1 cellular context compared by ENCODE assay signal in genomic region chrX:119206203-119206602, GRCh38.
TF ChIP-seq lines count a peak whose summit lies in the region.

No MANE protein-coding gene starts in this region.

TF ChIP-seq in K562, 482 proteins besides CTCF, POLR2A, EP300 and RAD21 (continues in another document):
- TF ChIP-seq IRF1 (CRISPR knock-in tag; IDR thresholded peaks at IDR 0.05; ENCODE audit: borderline replicate concordance) (no peak), U2AF2 (optimal IDR thresholded peaks at IDR 0.05; ENCODE audit: low read depth, low read length) (no peak), ASH1L (IDR thresholded peaks at IDR 0.05; ENCODE audit: borderline replicate concordance, low read depth, partially characterized antibody) (no peak), ZNF408 (CRISPR knock-in tag; IDR thresholded peaks at IDR 0.05; ENCODE audit: low read depth) (no peak), RBM22 (IDR thresholded peaks at IDR 0.05; ENCODE audit: low read depth, low read length, poor library complexity, severe bottlenecking) (no peak), RHOXF2B (CRISPR knock-in tag; conservative IDR thresholded peaks at IDR 0.05) (0 out of 2 replicates have a peak, but pooled peaks have one; percentile 26), ELF2 (CRISPR knock-in tag; IDR thresholded peaks at IDR 0.05) (no peak), NCOA1 (IDR thresholded peaks at IDR 0.05; ENCODE audit: low read depth) (no peak), ZBTB12 (CRISPR knock-in tag; IDR thresholded peaks at IDR 0.05) (no peak), TFAM (CRISPR knock-in tag; conservative IDR thresholded peaks at IDR 0.05) (no peak), IRF9 (tag; IDR thresholded peaks at IDR 0.05) (peak; percentile 94), CREB1 (IDR thresholded peaks at IDR 0.05) (no peak), CREB1 (CRISPR knock-in tag; IDR thresholded peaks at IDR 0.05) (no peak), OTX1 (CRISPR knock-in tag; IDR thresholded peaks at IDR 0.05) (no peak), ZBTB8A (IDR thresholded peaks at IDR 0.05; ENCODE audit: partially characterized antibody) (no peak), POLR2B (IDR thresholded peaks at IDR 0.05; ENCODE audit: low read depth, partially characterized antibody) (no peak), SIN3B (IDR thresholded peaks at IDR 0.05; ENCODE audit: low read depth) (no peak), ZNF133 (CRISPR knock-in tag; IDR thresholded peaks at IDR 0.05) (no peak), HNRNPL (IDR thresholded peaks at IDR 0.05; ENCODE audit: low read depth, low read length) (no peak), HOMEZ (CRISPR knock-in tag; IDR thresholded peaks at IDR 0.05) (no peak), THRAP3 (IDR thresholded peaks at IDR 0.05; ENCODE audit: borderline replicate concordance) (no peak), ZNF146 (CRISPR knock-in tag; IDR thresholded peaks at IDR 0.05; ENCODE audit: unreplicated experiment) (no peak), HMG20B (CRISPR knock-in tag; IDR thresholded peaks at IDR 0.05) (no peak), ZBTB34 (CRISPR knock-in tag; IDR thresholded peaks at IDR 0.05) (no peak), RBM39 (optimal IDR thresholded peaks at IDR 0.05; ENCODE audit: low read depth, low read length) (no peak), ZFP1 (CRISPR knock-in tag; IDR thresholded peaks at IDR 0.05) (no peak), ZBTB26 (CRISPR knock-in tag; IDR thresholded peaks at IDR 0.05) (no peak), ZNF124 (CRISPR knock-in tag; IDR thresholded peaks at IDR 0.05) (no peak), MNT (conservative IDR thresholded peaks at IDR 0.05) (no peak), E2F3 (CRISPR knock-in tag; IDR thresholded peaks at IDR 0.05) (no peak), ZSCAN29 (IDR thresholded peaks at IDR 0.05) (no peak), NFYB (IDR thresholded peaks at IDR 0.05; ENCODE audit: extremely low read depth, insufficient read length) (no peak), DIDO1 (tag; IDR thresholded peaks at IDR 0.05; ENCODE audit: low read depth) (no peak)
- TF ChIP-seq, protein P1, sequence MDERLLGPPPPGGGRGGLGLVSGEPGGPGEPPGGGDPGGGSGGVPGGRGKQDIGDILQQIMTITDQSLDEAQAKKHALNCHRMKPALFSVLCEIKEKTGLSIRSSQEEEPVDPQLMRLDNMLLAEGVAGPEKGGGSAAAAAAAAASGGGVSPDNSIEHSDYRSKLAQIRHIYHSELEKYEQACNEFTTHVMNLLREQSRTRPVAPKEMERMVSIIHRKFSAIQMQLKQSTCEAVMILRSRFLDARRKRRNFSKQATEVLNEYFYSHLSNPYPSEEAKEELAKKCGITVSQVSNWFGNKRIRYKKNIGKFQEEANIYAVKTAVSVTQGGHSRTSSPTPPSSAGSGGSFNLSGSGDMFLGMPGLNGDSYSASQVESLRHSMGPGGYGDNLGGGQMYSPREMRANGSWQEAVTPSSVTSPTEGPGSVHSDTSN (CRISPR knock-in tag; IDR thresholded peaks at IDR 0.05; ENCODE audit: low read depth): no peak
- TF ChIP-seq, protein P1 (tag; conservative IDR thresholded peaks at IDR 0.05; ENCODE audit: low read depth): no peak
- TF ChIP-seq, protein P2, sequence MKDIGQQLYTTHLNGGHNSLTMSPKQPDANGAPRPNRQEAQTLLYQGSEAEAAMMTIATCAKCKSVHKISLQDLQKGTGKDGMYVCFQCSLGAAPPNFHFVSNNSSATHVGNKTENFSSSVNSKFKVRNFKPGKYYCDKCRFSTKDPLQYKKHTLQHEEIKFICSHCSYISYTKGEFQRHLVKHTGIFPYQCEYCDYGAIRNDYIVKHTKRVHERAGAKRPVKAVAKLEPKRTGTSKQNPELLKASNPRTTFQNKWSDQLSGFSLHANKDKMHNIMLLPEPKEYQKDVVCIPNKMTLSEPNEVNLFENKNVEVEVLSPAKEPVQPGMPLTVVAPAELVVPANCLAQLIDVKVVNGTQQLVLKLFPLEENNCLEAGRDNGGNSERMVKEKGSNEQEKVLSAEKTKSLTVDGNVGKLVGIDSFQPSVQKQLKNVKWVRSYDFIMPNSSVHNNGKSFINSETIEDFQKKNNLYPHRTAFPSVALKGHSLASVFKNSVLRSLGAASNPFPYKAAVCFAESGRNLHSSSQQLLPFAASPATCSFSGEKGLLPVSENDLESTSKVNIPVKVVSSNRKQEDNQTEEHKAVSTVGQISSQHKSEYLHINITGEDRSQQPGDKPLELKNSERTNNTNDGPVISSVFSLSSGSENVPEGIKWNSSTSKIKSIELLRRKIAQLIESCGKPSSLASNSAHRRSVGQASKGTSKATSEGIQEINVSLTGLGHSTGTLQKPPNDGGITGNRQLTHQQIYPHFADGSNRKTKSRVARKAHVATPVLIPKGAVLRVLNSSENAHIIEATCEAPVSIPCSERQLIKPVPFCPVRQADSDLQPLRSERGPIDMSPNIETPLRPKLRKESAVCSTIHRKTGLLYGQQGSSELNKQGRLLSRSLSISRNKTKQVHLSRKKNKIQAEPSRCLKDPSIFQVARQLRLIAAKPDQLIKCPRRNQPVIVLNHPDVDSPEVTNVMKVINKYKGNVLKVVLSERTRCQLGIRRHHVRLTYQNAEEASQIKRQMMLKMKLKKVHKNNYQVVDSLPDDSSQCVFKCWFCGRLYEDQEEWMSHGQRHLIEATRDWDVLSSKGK (CRISPR knock-in tag; IDR thresholded peaks at IDR 0.05): no peak
- TF ChIP-seq, protein P3, sequence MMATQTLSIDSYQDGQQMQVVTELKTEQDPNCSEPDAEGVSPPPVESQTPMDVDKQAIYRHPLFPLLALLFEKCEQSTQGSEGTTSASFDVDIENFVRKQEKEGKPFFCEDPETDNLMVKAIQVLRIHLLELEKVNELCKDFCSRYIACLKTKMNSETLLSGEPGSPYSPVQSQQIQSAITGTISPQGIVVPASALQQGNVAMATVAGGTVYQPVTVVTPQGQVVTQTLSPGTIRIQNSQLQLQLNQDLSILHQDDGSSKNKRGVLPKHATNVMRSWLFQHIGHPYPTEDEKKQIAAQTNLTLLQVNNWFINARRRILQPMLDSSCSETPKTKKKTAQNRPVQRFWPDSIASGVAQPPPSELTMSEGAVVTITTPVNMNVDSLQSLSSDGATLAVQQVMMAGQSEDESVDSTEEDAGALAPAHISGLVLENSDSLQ (IDR thresholded peaks at IDR 0.05): no peak
- TF ChIP-seq, protein P4, sequence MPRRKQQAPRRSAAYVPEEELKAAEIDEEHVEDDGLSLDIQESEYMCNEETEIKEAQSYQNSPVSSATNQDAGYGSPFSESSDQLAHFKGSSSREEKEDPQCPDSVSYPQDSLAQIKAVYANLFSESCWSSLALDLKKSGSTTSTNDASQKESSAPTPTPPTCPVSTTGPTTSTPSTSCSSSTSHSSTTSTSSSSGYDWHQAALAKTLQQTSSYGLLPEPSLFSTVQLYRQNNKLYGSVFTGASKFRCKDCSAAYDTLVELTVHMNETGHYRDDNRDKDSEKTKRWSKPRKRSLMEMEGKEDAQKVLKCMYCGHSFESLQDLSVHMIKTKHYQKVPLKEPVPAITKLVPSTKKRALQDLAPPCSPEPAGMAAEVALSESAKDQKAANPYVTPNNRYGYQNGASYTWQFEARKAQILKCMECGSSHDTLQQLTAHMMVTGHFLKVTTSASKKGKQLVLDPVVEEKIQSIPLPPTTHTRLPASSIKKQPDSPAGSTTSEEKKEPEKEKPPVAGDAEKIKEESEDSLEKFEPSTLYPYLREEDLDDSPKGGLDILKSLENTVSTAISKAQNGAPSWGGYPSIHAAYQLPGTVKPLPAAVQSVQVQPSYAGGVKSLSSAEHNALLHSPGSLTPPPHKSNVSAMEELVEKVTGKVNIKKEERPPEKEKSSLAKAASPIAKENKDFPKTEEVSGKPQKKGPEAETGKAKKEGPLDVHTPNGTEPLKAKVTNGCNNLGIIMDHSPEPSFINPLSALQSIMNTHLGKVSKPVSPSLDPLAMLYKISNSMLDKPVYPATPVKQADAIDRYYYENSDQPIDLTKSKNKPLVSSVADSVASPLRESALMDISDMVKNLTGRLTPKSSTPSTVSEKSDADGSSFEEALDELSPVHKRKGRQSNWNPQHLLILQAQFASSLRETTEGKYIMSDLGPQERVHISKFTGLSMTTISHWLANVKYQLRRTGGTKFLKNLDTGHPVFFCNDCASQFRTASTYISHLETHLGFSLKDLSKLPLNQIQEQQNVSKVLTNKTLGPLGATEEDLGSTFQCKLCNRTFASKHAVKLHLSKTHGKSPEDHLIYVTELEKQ (CRISPR knock-in tag; IDR thresholded peaks at IDR 0.05): no peak
